22 cellular contexts compared by ENCODE assay signal in genomic region chr5:28234356-28234968, GRCh38.
DNase-seq lines count a peak whose midpoint lies in the region; ATAC-seq and TF ChIP-seq lines count a peak whose summit lies in the region.
"Had no signal": no experiment of that assay in that cellular context is flagged by ENCODE, and none has a peak within 500 bp of the region (broad histone marks: within the 10 kb centered on the region; RNA-seq: fewer than 3 reads in every experiment).

No MANE protein-coding gene starts in this region.

- H3K9me3 ChIP-seq in mammary epithelial cell (replicated peaks; ENCODE audit: insufficient read depth, low read length) (peaks cover 2% of the 10 kb centered on the region), breast epithelium (no peaks in the 10 kb centered on the region), aorta (ENCODE audit: control insufficient read depth, low read length) (no peaks in the 10 kb centered on the region)
- H3K9me3 ChIP-seq: BE2C, Caco-2, HAP-1 had no signal

- in situ Hi-C loops in mammary epithelial cell (cut with MboI; ENCODE audit: low sequenced_read_pairs in 2 of 2), result no loop called here

- H3K4me2 ChIP-seq in mammary epithelial cell (ENCODE audit: insufficient read depth, low read depth, low read length), result no peak overlapping the region

- WGBS in mammary epithelial cell (ENCODE audit: low coverage, missing lambda C conversion rate), result 43% methylated on average over 1 of the region's 1 CpG
- 68 to 75% methylated on average over 1 of the region's 1 CpG for WGBS in aorta, 2 donors

- intact Hi-C loops in mammary epithelial cell (cut with micrococcal nuclease) (no loop called here), breast epithelium (cut with DNase I; ENCODE audit: low total_unique reads) (no loop called here), aorta (cut with DNase I) (no loop called here)

- TF ChIP-seq POLR2A in breast epithelium (IDR thresholded peaks at IDR 0.05), result no peak

- H3K27me3 ChIP-seq in mammary epithelial cell (ENCODE audit: insufficient read depth, low read length) (no peaks in the 10 kb centered on the region), breast epithelium (no peaks in the 10 kb centered on the region), foreskin keratinocyte (no peaks in the 10 kb centered on the region), aorta (ENCODE audit: control insufficient read depth in 1 of 2, insufficient read depth in 2 of 2, low read length in 1 of 2) (no peaks in the 10 kb centered on the region)
- H3K27me3 ChIP-seq: BE2C had no signal

- H3K36me3 ChIP-seq in mammary epithelial cell (ENCODE audit: insufficient read depth, low read length) (no peaks in the 10 kb centered on the region), breast epithelium (peaks cover 5% of the 10 kb centered on the region), aorta (ENCODE audit: control insufficient read depth in 1 of 2, insufficient read depth in 2 of 2, low read length in 1 of 2) (no peaks in the 10 kb centered on the region)
- H3K36me3 ChIP-seq: BE2C, HAP-1 had no signal

- no peaks in the 10 kb centered on the region for H3K4me1 ChIP-seq in mammary epithelial cell (ENCODE audit: insufficient read depth, low read length)
- no peaks in the 10 kb centered on the region for H3K4me1 ChIP-seq in breast epithelium
- no peaks in the 10 kb centered on the region for H3K4me1 ChIP-seq in foreskin keratinocyte
- no peaks in the 10 kb centered on the region for H3K4me1 ChIP-seq in aorta (ENCODE audit: control insufficient read depth in 1 of 2, insufficient read depth in 2 of 2, low read length in 2 of 2)
- H3K4me1 ChIP-seq: BE2C, Caco-2, HAP-1 had no signal

- BruUV-seq in mammary epithelial cell (replicated peaks; lab: Mats Ljungman, UMichigan), result no TSS peak

- H2AFZ ChIP-seq in mammary epithelial cell (ENCODE audit: low read depth, low read length), result no peak overlapping the region

- no peak for TF ChIP-seq CTCF in mammary epithelial cell (conservative IDR thresholded peaks at IDR 0.05 in 1 of 2, IDR thresholded peaks at IDR 0.05 in 1 of 2; ENCODE audit: extremely low read depth in 1 of 2, insufficient read depth in 1 of 2, low read depth in 1 of 2, low read length in 2 of 2)
- TF ChIP-seq CTCF in breast epithelium (IDR thresholded peaks at IDR 0.05), result no peak
- no peak for TF ChIP-seq CTCF in foreskin keratinocyte (conservative IDR thresholded peaks at IDR 0.05)

- no peaks in the 10 kb centered on the region for H4K20me1 ChIP-seq in mammary epithelial cell (ENCODE audit: insufficient read depth, low read length)

- peak; percentile 99 for ATAC-seq in foreskin keratinocyte
- ATAC-seq in HG03565 (IDR thresholded peaks at IDR 0.05; ENCODE audit: unreplicated experiment), result no peak
- no peak for ATAC-seq in aorta (ENCODE audit: low FRiP score)
- ATAC-seq: SK-N-SH treated with all-trans-retinoic acid at 6 μM for 48 hours, T-cell had no signal

- H3K4me3 ChIP-seq in mammary epithelial cell (replicated peaks in 1 of 3; ENCODE audit: insufficient read depth in 1 of 3, low read depth in 2 of 3, low read length in 3 of 3) (no peak overlapping the region), breast epithelium (no peak overlapping the region), aorta (ENCODE audit: low read length in 2 of 2) (no peak overlapping the region)
- H3K4me3 ChIP-seq: HAP-1 had no signal

- H3K9ac ChIP-seq in mammary epithelial cell (ENCODE audit: insufficient read depth, low read length), result no peak overlapping the region

- CTCF ChIA-PET in mammary epithelial cell (lab: Charles Lee; ENCODE audit: low non-redundant PET), result no interaction called here

- H3K27ac ChIP-seq in mammary epithelial cell (ENCODE audit: insufficient read depth, low read depth, low read length), result no peak overlapping the region
- H3K27ac ChIP-seq in breast epithelium, result no peak overlapping the region
- peak overlapping the region; percentile 51 for H3K27ac ChIP-seq in foreskin keratinocyte
- H3K27ac ChIP-seq in aorta (ENCODE audit: low read depth in 1 of 2, low read length in 2 of 2), result no peak overlapping the region

- peak; percentile 35 for DNase-seq in mammary epithelial cell
- DNase-seq in breast epithelium (ENCODE audit: low spot score in 2 of 2), result no peak
- DNase-seq in RKO (ENCODE audit: low spot score), result peak; percentile 46
- DNase-seq in foreskin keratinocyte, result peak; percentile 59 to 85
- peak; percentile 11 for DNase-seq in stromal cell of bone marrow (ENCODE audit: low read depth)
- no peak for DNase-seq in NCI-H2171 treated with DMSO at 0.1 percent for 48 hours (lab: John Stamatoyannopoulos, UW)
- DNase-seq in aorta, result no peak
- DNase-seq: BE2C; Caco-2; CD4-positive, CD25-positive, alpha-beta regulatory T cell; EL; KG1; NCI-H1417 treated with DMSO at 0.1 percent for 48 hours; NCI-H2029; NCI-H510A; NCI-H774; RPMI8226; SIG-M5; T-cell had no signal

- H3K79me2 ChIP-seq in mammary epithelial cell (ENCODE audit: insufficient read depth, low read length), result no peaks in the 10 kb centered on the region

- dilution Hi-C loops in mammary epithelial cell (cut with HindIII; ENCODE audit: low sequenced_read_pairs), result no loop called here

Comparison
In these comparisons a context has a peak if more than half of its experiments do, and no peak if none do; other contexts are left out.
1. DNase-seq: peak in mammary epithelial cell (single experiment), RKO (single experiment), foreskin keratinocyte (2 of 2) and stromal cell of bone marrow (single experiment); none in breast epithelium (0 of 2), NCI-H2171 treated with DMSO at 0.1 percent for 48 hours (single experiment) and aorta (0 of 2).